17 cellular contexts compared by ENCODE assay signal in genomic region chr5:74851026-74851425, GRCh38. TPM values are rescaled to one million over a fixed set of nuclear protein-coding genes. Genes with fewer than 3 reads are reported as not detected.
DNase-seq lines count a peak whose midpoint lies in the region; ATAC-seq and TF ChIP-seq lines count a peak whose summit lies in the region.
"Had no signal": no experiment of that assay in that cellular context is flagged by ENCODE, and none has a peak within 500 bp of the region (broad histone marks: within the 10 kb centered on the region; RNA-seq: fewer than 3 reads in every experiment).

No MANE protein-coding gene starts in this region.

- no peaks in the 10 kb centered on the region for H4K20me1 ChIP-seq in mammary epithelial cell (ENCODE audit: insufficient read depth, low read length)

- peak overlapping the region; percentile 84 for H3K4me2 ChIP-seq in mammary epithelial cell (ENCODE audit: insufficient read depth, low read depth, low read length)
- H3K4me2 ChIP-seq: hepatocyte had no signal

- peak overlapping the region in 1 of 3 experiments; percentile 74 for H3K4me3 ChIP-seq in mammary epithelial cell (replicated peaks in 1 of 3; ENCODE audit: insufficient read depth in 1 of 3, low read depth in 2 of 3, low read length in 3 of 3)
- H3K4me3 ChIP-seq in MG63, result no peak overlapping the region
- no peak overlapping the region for H3K4me3 ChIP-seq in spleen
- H3K4me3 ChIP-seq: colonic mucosa, hepatocyte had no signal

- H3K4me1 Mint-ChIP-seq in natural killer cell treated with Interleukin-12 subunit alpha and Interleukin-12 subunit beta and Interleukin-15 and Interleukin-18, amount 100 ng/mL, for 72 hours (ENCODE audit: low read depth in 2 of 2), result peaks cover 36 to 44% of the 10 kb centered on the region in 2 donors

- H3K27ac ChIP-seq in KOPT-K1 (ENCODE audit: low read depth, low read length, poor library complexity, severe bottlenecking) (peak overlapping the region; percentile 80), mammary epithelial cell (ENCODE audit: insufficient read depth, low read depth, low read length) (peak overlapping the region; percentile 87), spleen (peak overlapping the region in 4 of 8 donors; percentile 33 to 67 (median 60))
- H3K27ac ChIP-seq: 22Rv1, colonic mucosa, hepatocyte had no signal

- peak overlapping the region; percentile 75 for H3K4me3 Mint-ChIP-seq in natural killer cell treated with Interleukin-12 subunit alpha and Interleukin-12 subunit beta and Interleukin-15 and Interleukin-18, amount 100 ng/mL, for 72 hours

- peaks cover 2% of the 10 kb centered on the region; the same call in 1 of the 2 replicates for H3K36me3 ChIP-seq in KOPT-K1 (ENCODE audit: insufficient read depth, low read length)
- H3K36me3 ChIP-seq in mammary epithelial cell (ENCODE audit: insufficient read depth, low read length), result no peaks in the 10 kb centered on the region
- H3K36me3 ChIP-seq in MG63, result no peaks in the 10 kb centered on the region
- no peaks in the 10 kb centered on the region for H3K36me3 ChIP-seq in spleen
- H3K36me3 ChIP-seq: colonic mucosa, thoracic aorta had no signal

- in situ Hi-C loops in mammary epithelial cell (cut with MboI; ENCODE audit: low sequenced_read_pairs in 2 of 2), result no loop called here

- no peaks in the 10 kb centered on the region for H3K27me3 ChIP-seq in mammary epithelial cell (ENCODE audit: insufficient read depth, low read length)
- no peaks in the 10 kb centered on the region for H3K27me3 ChIP-seq in MG63
- H3K27me3 ChIP-seq in spleen (replicated peaks in 1 of 7), result no peaks in the 10 kb centered on the region
- H3K27me3 ChIP-seq: colonic mucosa, hepatocyte had no signal

- peaks cover 7% of the 10 kb centered on the region for H3K36me3 Mint-ChIP-seq in natural killer cell treated with Interleukin-12 subunit alpha and Interleukin-12 subunit beta and Interleukin-15 and Interleukin-18, amount 100 ng/mL, for 72 hours

- CTCF ChIA-PET in mammary epithelial cell (lab: Charles Lee; ENCODE audit: low non-redundant PET), result no interaction called here

- H3K4me1 ChIP-seq in mammary epithelial cell (ENCODE audit: insufficient read depth, low read length) (peaks cover 12% of the 10 kb centered on the region), spleen (peaks cover 0 to 41% (median 12%) of the 10 kb centered on the region in 6 donors)
- H3K4me1 ChIP-seq: colonic mucosa had no signal

- ATAC-seq in natural killer cell treated with Interleukin-12 subunit alpha and Interleukin-12 subunit beta and Interleukin-15 and Interleukin-18, amount 100 ng/mL, for 72 hours, result peak in 1 of 2 donors; percentile 44
- no peak for ATAC-seq in GM19351 (IDR thresholded peaks at IDR 0.05; ENCODE audit: unreplicated experiment)
- ATAC-seq: esophagus mucosa, left cardiac atrium had no signal

- peak overlapping the region; percentile 8 for H3K9ac ChIP-seq in mammary epithelial cell (ENCODE audit: insufficient read depth, low read length)

- TF ChIP-seq CTCF in mammary epithelial cell (conservative IDR thresholded peaks at IDR 0.05 in 1 of 2, IDR thresholded peaks at IDR 0.05 in 1 of 2; ENCODE audit: extremely low read depth in 1 of 2, insufficient read depth in 1 of 2, low read depth in 1 of 2, low read length in 2 of 2), result no peak
- TF ChIP-seq CTCF in spleen (IDR thresholded peaks at IDR 0.05 in 8 of 11, conservative IDR thresholded peaks at IDR 0.05 in 3 of 11), result no peak

- H3K27ac Mint-ChIP-seq in natural killer cell treated with Interleukin-12 subunit alpha and Interleukin-12 subunit beta and Interleukin-15 and Interleukin-18, amount 100 ng/mL, for 72 hours, result peak overlapping the region; percentile 90 to 94

- BruUV-seq in mammary epithelial cell (replicated peaks; lab: Mats Ljungman, UMichigan), result no TSS peak

- peak overlapping the region; percentile 52 for H2AFZ ChIP-seq in mammary epithelial cell (ENCODE audit: low read depth, low read length)
- H2AFZ ChIP-seq: hepatocyte had no signal

- intact Hi-C loops in mammary epithelial cell (cut with micrococcal nuclease) (loop anchor here (5.0 kb wide), 1 partner anchor 34 kb away; no protein-coding TSS in a partner anchor), spleen (cut with DNase I; ENCODE audit: low total_unique reads) (no loop called here)

- H3K9me3 Mint-ChIP-seq in natural killer cell treated with Interleukin-12 subunit alpha and Interleukin-12 subunit beta and Interleukin-15 and Interleukin-18, amount 100 ng/mL, for 72 hours, result peaks cover 4% of the 10 kb centered on the region

- peaks cover 6% of the 10 kb centered on the region for H3K9me3 ChIP-seq in KOPT-K1 (ENCODE audit: insufficient read depth, low read length, poor library complexity, severe bottlenecking)
- peaks cover 2% of the 10 kb centered on the region for H3K9me3 ChIP-seq in mammary epithelial cell (replicated peaks; ENCODE audit: insufficient read depth, low read length)
- H3K9me3 ChIP-seq in MG63, result peaks cover 2% of the 10 kb centered on the region
- peaks cover 0 to 5% (median 3%) of the 10 kb centered on the region in 8 donors for H3K9me3 ChIP-seq in spleen
- H3K9me3 ChIP-seq: colonic mucosa, thoracic aorta had no signal

- DNase-seq in NOMO-1 (lab: John Stamatoyannopoulos, UW; ENCODE audit: unreplicated experiment in 2 of 2) (peak; percentile 3 to 18), NOMO-1 treated with dmso at 0.1 percent for 144 hours (lab: John Stamatoyannopoulos, UW; ENCODE audit: unreplicated experiment) (no peak), mammary epithelial cell (no peak), MG63 (no peak), spleen (no peak)
- no peak for DNase-seq in natural killer cell treated with Interleukin-12 subunit alpha and Interleukin-12 subunit beta and Interleukin-15 and Interleukin-18, amount 100 ng/mL, for 72 hours (ENCODE audit: low spot score)
- DNase-seq: amniotic stem cell; colonic mucosa; left cardiac atrium; NCI-H1092; NK-92 treated with Interleukin-12 subunit alpha and Interleukin-12 subunit beta, amount 100 ng/mL, for 24 hours had no signal

- peaks cover 71% of the 10 kb centered on the region for H3K79me2 ChIP-seq in mammary epithelial cell (ENCODE audit: insufficient read depth, low read length)

- no peaks in the 10 kb centered on the region for H3K27me3 Mint-ChIP-seq in natural killer cell treated with Interleukin-12 subunit alpha and Interleukin-12 subunit beta and Interleukin-15 and Interleukin-18, amount 100 ng/mL, for 72 hours

- dilution Hi-C loops in mammary epithelial cell (cut with HindIII; ENCODE audit: low sequenced_read_pairs), result no loop called here

- TF ChIP-seq POLR2A in spleen (IDR thresholded peaks at IDR 0.05), result no peak

- 71% methylated on average over 2 of the region's 2 CpGs for WGBS in mammary epithelial cell (ENCODE audit: low coverage, missing lambda C conversion rate)
- 25 to 40% (median 36%) methylated on average over 2 of the region's 2 CpGs for WGBS in spleen, 5 donors

RNA-seq across cellular contexts. Expression of gene FAM169A, which starts 15.2 kb away (rescaled TPM):
- total RNA-seq in mammary epithelial cell, result 10 to 100 TPM; 24.5 to 25.5 TPM
- 7.0 TPM for polyA plus RNA-seq in mammary epithelial cell
- 7.2 TPM for polyA minus RNA-seq in mammary epithelial cell
- total RNA-seq in natural killer cell treated with Interleukin-12 subunit alpha and Interleukin-12 subunit beta and Interleukin-15 and Interleukin-18, amount 100 ng/mL, for 72 hours, result 10 to 100 TPM in 1 of 2 donors, 1 to 10 TPM in 1; 7.9 to 13.4 TPM
- 2.2 and 18.8 TPM in 2 replicates for total RNA-seq in MG63 (2014; rRNA removed; shearing (Covaris generic); ENCODE audit: low replicate concordance)
- total RNA-seq in spleen, result 10 to 100 TPM in 2 of 7 donors, 1 to 10 TPM in 5; 7.3 to 16.8 (median 8.1) TPM
- polyA plus RNA-seq in spleen, result 1 to 10 TPM; 1.1 to 1.7 (median 1.5) TPM

Comparison
In these comparisons a context has a peak if more than half of its experiments do, and no peak if none do; other contexts are left out.
1. DNase-seq: peak in NOMO-1 (2 of 2); none in NOMO-1 treated with dmso at 0.1 percent for 144 hours (single experiment), mammary epithelial cell (single experiment), natural killer cell treated with Interleukin-12 subunit alpha and Interleukin-12 subunit beta and Interleukin-15 and Interleukin-18, amount 100 ng/mL, for 72 hours (single experiment), MG63 (single experiment) and spleen (single experiment).